In genomic region chr21:38878394-38879179, GRCh38 we compare ENCODE assay signal across 17 cellular contexts.
DNase-seq lines count a peak whose midpoint lies in the region; ATAC-seq, FAIRE-seq and TF ChIP-seq lines count a peak whose summit lies in the region.
"Had no signal": no experiment of that assay in that cellular context is flagged by ENCODE, and none has a peak within 500 bp of the region (broad histone marks: within the 10 kb centered on the region; RNA-seq: fewer than 3 reads in every experiment).

No MANE protein-coding gene starts in this region.

- no peaks in the 10 kb centered on the region for H4K20me1 ChIP-seq in IMR-90 (ENCODE audit: insufficient read depth, low read length)

- H3K9me3 ChIP-seq in IMR-90 (ENCODE audit: control insufficient read depth, insufficient read depth, low read length) (peaks cover 4% of the 10 kb centered on the region), right lobe of liver (no peaks in the 10 kb centered on the region)
- H3K9me3 ChIP-seq: SJCRH30 had no signal

- H4K8ac ChIP-seq in IMR-90 (ENCODE audit: low read depth in 2 of 2, low read length in 2 of 2): no peak overlapping the region

- peak overlapping the region in 6 of 7 donors; percentile 59 to 86 (median 82) for H3K27ac Mint-ChIP-seq in CD14-positive monocyte

- 100% methylated on average over 1 of the region's 1 CpG; no CpG with 5 or more reads in 1 of the 2 experiments for WGBS in IMR-90 (ENCODE audit: extremely low coverage in 2 of 2, insufficient read length in 1 of 2), 2 experiments
- 29% methylated on average over 1 of the region's 1 CpG for WGBS in right lobe of liver (ENCODE audit: insufficient coverage, low coverage, low lambda C conversion rate, missing lambda C conversion rate)

- H2BK5ac ChIP-seq in IMR-90 (ENCODE audit: low read depth, low read length, poor library complexity, severe bottlenecking): no peak overlapping the region

- H2BK15ac ChIP-seq in IMR-90 (ENCODE audit: low read depth, low read length): no peak overlapping the region

- DNase-seq in CD14-positive monocyte (ENCODE audit: low spot score): no peak
- DNase-seq in IMR-90: no peak
- DNase-seq in bronchial epithelial cell (ENCODE audit: low read depth): peak; percentile 31
- DNase-seq in right lobe of liver: no peak
- no peak for DNase-seq in GM20000 (ENCODE audit: low spot score)
- DNase-seq in NOMO-1 treated with DMSO at 0.1 percent for 48 hours (lab: John Stamatoyannopoulos, UW; ENCODE audit: unreplicated experiment): no peak
- DNase-seq in NCI-H146 treated with DMSO at 0.1 percent for 48 hours (lab: John Stamatoyannopoulos, UW; ENCODE audit: unreplicated experiment): no peak
- DNase-seq: DMS53, KG1, MG63, NCI-H1436, NCI-H774, SJCRH30 had no signal

- H3K36me3 Mint-ChIP-seq in CD14-positive monocyte: peaks cover 0 to 4% of the 10 kb centered on the region in 2 donors

- H2BK20ac ChIP-seq in IMR-90 (ENCODE audit: low read depth, low read length): no peak overlapping the region

- H3K4me3 ChIP-seq in IMR-90 (ENCODE audit: insufficient read depth, low read depth, low read length): no peak overlapping the region
- H3K4me3 ChIP-seq in bronchial epithelial cell (ENCODE audit: low read depth, low read length): no peak overlapping the region
- no peak overlapping the region for H3K4me3 ChIP-seq in right lobe of liver
- H3K4me3 ChIP-seq: MG63, SJCRH30 had no signal

- CTCF ChIA-PET in IMR-90 (lab: Yijun Ruan, JAX): interaction anchor here (0.6 kb wide), 1 partner anchor 144 kb away, joined by 6 read pairs; no protein-coding TSS in a partner anchor

- intact Hi-C loops in CD14-positive monocyte (cut with micrococcal nuclease): no loop called here
- intact Hi-C loops in IMR-90 (cut with micrococcal nuclease): no loop called here
- intact Hi-C loops in right lobe of liver (cut with DNase I): no loop called here

- H3K27me3 Mint-ChIP-seq in CD14-positive monocyte (ENCODE audit: low read depth in 3 of 3): no peaks in the 10 kb centered on the region

- no peak for TF ChIP-seq RAD21 in IMR-90 (IDR thresholded peaks at IDR 0.05; ENCODE audit: low read length)

- in situ Hi-C loops in IMR-90 (cut with MboI; ENCODE audit: low sequenced_read_pairs): no loop called here

- H3K9ac ChIP-seq in IMR-90 (ENCODE audit: low read depth, low read length): no peak overlapping the region

- ATAC-seq in IMR-90 (ENCODE audit: low read depth) (no peak), right lobe of liver (peak; percentile 51 to 87 (median 68))
- ATAC-seq: HCT116 had no signal

- 0 out of 2 replicates have a peak overlapping the region, but pooled peaks have one; percentile 24 for H2AK5ac ChIP-seq in IMR-90 (ENCODE audit: low read depth, low read length)

- FAIRE-seq in bronchial epithelial cell (lab: Jason Lieb, UNC): no peak
- FAIRE-seq: GM19239, RCC 7860 had no signal

- no peak overlapping the region for H3K23ac ChIP-seq in IMR-90 (ENCODE audit: low read depth, low read length)

- dilution Hi-C loops in IMR-90 (cut with HindIII; ENCODE audit: low sequenced_read_pairs, unreplicated experiment): no loop called here

- H2BK120ac ChIP-seq in IMR-90 (ENCODE audit: low read depth, low read length): no peak overlapping the region

- H2AFZ ChIP-seq in IMR-90 (replicated peaks; ENCODE audit: low read length, poor library complexity): no peak overlapping the region

- no peak overlapping the region for H3K56ac ChIP-seq in IMR-90 (ENCODE audit: extremely low read depth, insufficient read depth, low read length)

- H3K9me3 Mint-ChIP-seq in CD14-positive monocyte: peaks cover 7 to 14% (median 10%) of the 10 kb centered on the region in 7 donors

- no peak overlapping the region for H3K4me2 ChIP-seq in IMR-90 (ENCODE audit: low read depth, low read length)

- no peak overlapping the region for H4K91ac ChIP-seq in IMR-90 (ENCODE audit: insufficient read depth, low read depth, low read length)

- H3K27me3 ChIP-seq in IMR-90 (ENCODE audit: control insufficient read depth, insufficient read depth, low read length): no peaks in the 10 kb centered on the region
- no peaks in the 10 kb centered on the region for H3K27me3 ChIP-seq in bronchial epithelial cell (ENCODE audit: control insufficient read depth, insufficient read depth, low read length)
- no peaks in the 10 kb centered on the region for H3K27me3 ChIP-seq in right lobe of liver
- H3K27me3 ChIP-seq: MG63, SJCRH30 had no signal

- TF ChIP-seq POLR2A in IMR-90 (IDR thresholded peaks at IDR 0.05; ENCODE audit: low read depth, low read length) (no peak), right lobe of liver (IDR thresholded peaks at IDR 0.05) (no peak)

- H3K36me3 ChIP-seq in IMR-90 (ENCODE audit: control insufficient read depth, insufficient read depth, low read length): no peaks in the 10 kb centered on the region
- H3K36me3 ChIP-seq in bronchial epithelial cell (ENCODE audit: control insufficient read depth, insufficient read depth, low read length): no peaks in the 10 kb centered on the region
- H3K36me3 ChIP-seq in right lobe of liver: no peaks in the 10 kb centered on the region
- H3K36me3 ChIP-seq: MG63, SJCRH30 had no signal

- H3K27ac ChIP-seq in IMR-90 (ENCODE audit: insufficient read depth, low read length) (no peak overlapping the region), right lobe of liver (peak overlapping the region; percentile 20 to 77 (median 71))
- H3K27ac ChIP-seq: C4-2B, SJCRH30 had no signal

- POLR2A ChIA-PET in IMR-90 (lab: Charles Lee; ENCODE audit: unreplicated experiment): no interaction called here

- no peaks in the 10 kb centered on the region for H3K9me1 ChIP-seq in IMR-90 (ENCODE audit: insufficient read depth, low read length)

- no peak overlapping the region for H3K18ac ChIP-seq in IMR-90 (ENCODE audit: low read depth, low read length)

- no peak overlapping the region for H3K14ac ChIP-seq in IMR-90 (replicated peaks; ENCODE audit: low read depth, low read length)

- no peak overlapping the region for H3K4ac ChIP-seq in IMR-90 (ENCODE audit: low read depth, low read length)

- H3K4me1 ChIP-seq in IMR-90 (ENCODE audit: control insufficient read depth, insufficient read depth, low read length) (0 out of 2 replicates have a peak, but pooled peaks cover 1% of the 10 kb centered on the region), right lobe of liver (peaks cover 0 to 25% (median 2%) of the 10 kb centered on the region in 4 donors)
- H3K4me1 ChIP-seq: SJCRH30 had no signal

- no TSS peak for BruUV-seq in IMR-90 (replicated peaks; lab: Mats Ljungman, UMichigan)

- no peak overlapping the region for H2AK9ac ChIP-seq in IMR-90 (replicated peaks; ENCODE audit: low read depth, low read length, poor library complexity)

- peaks cover 41% of the 10 kb centered on the region for H3K4me1 Mint-ChIP-seq in CD14-positive monocyte

- H3K79me1 ChIP-seq in IMR-90 (ENCODE audit: low read depth in 1 of 2, low read length in 2 of 2): no peaks in the 10 kb centered on the region

- TF ChIP-seq CTCF in CD14-positive monocyte (IDR thresholded peaks at IDR 0.05): no peak
- no peak for TF ChIP-seq CTCF in IMR-90 (conservative IDR thresholded peaks at IDR 0.05; ENCODE audit: low read depth, low read length)
- no peak for TF ChIP-seq CTCF in bronchial epithelial cell (IDR thresholded peaks at IDR 0.05; ENCODE audit: insufficient read depth, low read length, severe bottlenecking)
- no peak for TF ChIP-seq CTCF in right lobe of liver (IDR thresholded peaks at IDR 0.05)
- TF ChIP-seq CTCF in GM20000 (IDR thresholded peaks at IDR 0.05; ENCODE audit: extremely low read depth, missing control alignments): no peak

- no peak overlapping the region for H3K4me3 Mint-ChIP-seq in CD14-positive monocyte

- no peak overlapping the region for H4K5ac ChIP-seq in IMR-90 (ENCODE audit: low read depth, low read length)

TF ChIP-seq in IMR-90, 13 proteins besides CTCF, POLR2A, EP300 and RAD21:
- no peak for TF ChIP-seq MAZ (IDR thresholded peaks at IDR 0.05; ENCODE audit: borderline replicate concordance, low read depth, low read length)
- TF ChIP-seq CHD1 (IDR thresholded peaks at IDR 0.05; ENCODE audit: low read depth, low read length): no peak
- no peak for TF ChIP-seq BHLHE40 (IDR thresholded peaks at IDR 0.05; ENCODE audit: low read depth, low read length)
- TF ChIP-seq ELK1 (IDR thresholded peaks at IDR 0.05; ENCODE audit: borderline replicate concordance, low read depth, low read length): no peak
- TF ChIP-seq FOS (IDR thresholded peaks at IDR 0.05; ENCODE audit: low read depth, low read length): no peak
